9 cellular contexts compared by ENCODE assay signal in genomic region chr14:93892923-93893549, GRCh38. TPM values are rescaled to one million over a fixed set of nuclear protein-coding genes. Genes with fewer than 3 reads are reported as not detected.
DNase-seq lines count a peak whose midpoint lies in the region; ATAC-seq and TF ChIP-seq lines count a peak whose summit lies in the region.
"Had no signal": no experiment of that assay in that cellular context is flagged by ENCODE, and none has a peak within 500 bp of the region (broad histone marks: within the 10 kb centered on the region; RNA-seq: fewer than 3 reads in every experiment).

No MANE protein-coding gene starts in this region.

- no peaks in the 10 kb centered on the region for H3K36me3 ChIP-seq in CD8-positive, alpha-beta memory T cell (ENCODE audit: insufficient read depth, low read length)
- no peaks in the 10 kb centered on the region for H3K36me3 ChIP-seq in OCI-LY3 (replicated peaks; ENCODE audit: low read depth, low read length)
- H3K36me3 ChIP-seq in neuronal stem cell (replicated peaks in 1 of 2; ENCODE audit: control insufficient read depth in 2 of 2, insufficient read depth in 2 of 2, low read length in 2 of 2): no peaks in the 10 kb centered on the region
- H3K36me3 ChIP-seq in stomach: no peaks in the 10 kb centered on the region

- H3K4ac ChIP-seq in neuronal stem cell (ENCODE audit: low read length): no peak overlapping the region

- no peak overlapping the region for H3K4me3 Mint-ChIP-seq in CD8-positive, alpha-beta memory T cell
- H3K4me3 Mint-ChIP-seq in activated T-cell treated with anti-CD3 and anti-CD28 coated beads, Interleukin-2, amount 50 U/mL, for 72 hours: no peak overlapping the region

- no peak overlapping the region for H2BK15ac ChIP-seq in neuronal stem cell (ENCODE audit: low read length)

- no peak overlapping the region for H2BK120ac ChIP-seq in neuronal stem cell (ENCODE audit: low read depth, low read length)

- no peak for TF ChIP-seq POLR2A in stomach (IDR thresholded peaks at IDR 0.05)

- no peak overlapping the region for H3K27ac Mint-ChIP-seq in CD8-positive, alpha-beta memory T cell
- H3K27ac Mint-ChIP-seq in activated T-cell treated with anti-CD3 and anti-CD28 coated beads, Interleukin-2, amount 50 U/mL, for 72 hours: no peak overlapping the region

- no peaks in the 10 kb centered on the region for H3K9me3 Mint-ChIP-seq in CD8-positive, alpha-beta memory T cell
- H3K9me3 Mint-ChIP-seq in activated T-cell treated with anti-CD3 and anti-CD28 coated beads, Interleukin-2, amount 50 U/mL, for 72 hours: no peaks in the 10 kb centered on the region

- H3K27me3 ChIP-seq in CD8-positive, alpha-beta memory T cell (ENCODE audit: insufficient read depth, low read length, poor library complexity, severe bottlenecking): no peaks in the 10 kb centered on the region
- H3K27me3 ChIP-seq in OCI-LY3 (ENCODE audit: low read depth, low read length) (peaks cover 3% of the 10 kb centered on the region; the same call in 1 of the 2 replicates), neuronal stem cell (ENCODE audit: control insufficient read depth in 3 of 3, insufficient read depth in 3 of 3, low read depth in 1 of 3, low read length in 3 of 3) (peaks cover 0 to 31% (median 0%) of the 10 kb centered on the region in 3 experiments), stomach (peaks cover 0 to 26% (median 0%) of the 10 kb centered on the region in 3 donors)

- no CpG with 5 or more reads among the region's 13 CpGs for WGBS in neuronal stem cell (ENCODE audit: extremely low coverage in 2 of 2, insufficient read length in 2 of 2, insufficient replicate concordance in 1 of 2), 2 donors
- 30 to 36% (median 32%) methylated on average over 11 to 13 of the region's 13 CpGs for WGBS in stomach, 5 donors

- H4K8ac ChIP-seq in neuronal stem cell (ENCODE audit: low read depth, low read length): no peak overlapping the region

- H3K18ac ChIP-seq in neuronal stem cell (ENCODE audit: low read length): peak overlapping the region; percentile 32

- no peak overlapping the region for H2AK5ac ChIP-seq in neuronal stem cell (ENCODE audit: low read depth, low read length)

- H3K9me3 ChIP-seq in CD8-positive, alpha-beta memory T cell (ENCODE audit: low read length): no peaks in the 10 kb centered on the region
- H3K9me3 ChIP-seq in OCI-LY3 (ENCODE audit: insufficient read depth, low read length) (no peaks in the 10 kb centered on the region), neuronal stem cell (replicated peaks in 1 of 2; ENCODE audit: control insufficient read depth in 2 of 2, insufficient read depth in 1 of 2, low read depth in 1 of 2, low read length in 2 of 2) (no peaks in the 10 kb centered on the region), stomach (no peaks in the 10 kb centered on the region)

- H3K4me2 ChIP-seq in OCI-LY3 (ENCODE audit: low read length): no peak overlapping the region
- H3K4me2 ChIP-seq in neuronal stem cell (ENCODE audit: insufficient read depth, low read length, poor library complexity, severe bottlenecking): no peak overlapping the region

- H2BK12ac ChIP-seq in neuronal stem cell (ENCODE audit: low read length): no peak overlapping the region

- no peaks in the 10 kb centered on the region for H4K20me1 ChIP-seq in OCI-LY3 (ENCODE audit: insufficient read depth, low read length)

- CTCF ChIA-PET in CD8-positive, alpha-beta memory T cell (lab: Charles Lee): interaction anchor here (1.8 to 1.9 kb wide), 2 partner anchors 9 to 14 kb away, joined by 4 to 5 read pairs; no protein-coding TSS in a partner anchor

- H3K9ac ChIP-seq in OCI-LY3 (ENCODE audit: low read length): no peak overlapping the region
- no peak overlapping the region for H3K9ac ChIP-seq in neuronal stem cell (ENCODE audit: low read depth, low read length, poor library complexity)

- no peaks in the 10 kb centered on the region for H3K79me2 ChIP-seq in OCI-LY3 (ENCODE audit: low read length)

- no peaks in the 10 kb centered on the region for H3K4me1 ChIP-seq in CD8-positive, alpha-beta memory T cell (ENCODE audit: insufficient read depth, low read length)
- H3K4me1 ChIP-seq in OCI-LY3 (ENCODE audit: low read length): no peaks in the 10 kb centered on the region
- peaks cover 10 to 18% of the 10 kb centered on the region in 2 donors for H3K4me1 ChIP-seq in neuronal stem cell (ENCODE audit: control insufficient read depth in 2 of 2, insufficient read depth in 1 of 2, low read depth in 1 of 2, low read length in 2 of 2)
- H3K4me1 ChIP-seq in stomach: peaks cover 0 to 26% (median 10%) of the 10 kb centered on the region in 4 donors

- no peak overlapping the region for H3K4me3 ChIP-seq in CD8-positive, alpha-beta memory T cell (ENCODE audit: low read length)
- no peak overlapping the region for H3K4me3 ChIP-seq in OCI-LY3 (ENCODE audit: low read length)
- no peak overlapping the region for H3K4me3 ChIP-seq in fibroblast of pulmonary artery (replicated peaks; ENCODE audit: low read depth, low read length)
- no peak overlapping the region for H3K4me3 ChIP-seq in neuronal stem cell (ENCODE audit: low read length in 2 of 2)
- H3K4me3 ChIP-seq in stomach: no peak overlapping the region

- no peaks in the 10 kb centered on the region for H3K36me3 Mint-ChIP-seq in CD8-positive, alpha-beta memory T cell
- H3K36me3 Mint-ChIP-seq in activated T-cell treated with anti-CD3 and anti-CD28 coated beads, Interleukin-2, amount 50 U/mL, for 72 hours (ENCODE audit: insufficient read depth in 2 of 2): no peaks in the 10 kb centered on the region

- no peak overlapping the region for H2BK5ac ChIP-seq in neuronal stem cell (ENCODE audit: low read length)

- H3K14ac ChIP-seq in neuronal stem cell (ENCODE audit: low read length): no peak overlapping the region

- DNase-seq in CD8-positive, alpha-beta memory T cell: peak; percentile 40 to 74 (median 53)
- peak; percentile 25 for DNase-seq in H4 (ENCODE audit: low spot score)
- peak; percentile 68 to 75 for DNase-seq in activated T-cell treated with anti-CD3 and anti-CD28 coated beads, Interleukin-2, amount 50 U/mL, for 72 hours
- peak; percentile 61 for DNase-seq in fibroblast of pulmonary artery (ENCODE audit: low read depth)
- peak; percentile 78 for DNase-seq in neuronal stem cell (ENCODE audit: low spot score)
- DNase-seq in stomach: peak; percentile 82

- no peak for TF ChIP-seq EP300 in stomach (IDR thresholded peaks at IDR 0.05)

- TF ChIP-seq CTCF in OCI-LY3 (IDR thresholded peaks at IDR 0.05; ENCODE audit: low read depth, low read length) (peak; percentile 94), fibroblast of pulmonary artery (IDR thresholded peaks at IDR 0.05; ENCODE audit: low read length, missing control alignments) (peak; percentile 99), stomach (IDR thresholded peaks at IDR 0.05) (peak in 6 of 7 experiments; percentile 85 to 100 (median 98))

- no peak overlapping the region for H3K23ac ChIP-seq in neuronal stem cell (ENCODE audit: low read depth, low read length, poor library complexity)

- H4K91ac ChIP-seq in neuronal stem cell (ENCODE audit: low read depth, low read length, poor library complexity): no peak overlapping the region

- no peak overlapping the region for H3K27ac ChIP-seq in CD8-positive, alpha-beta memory T cell (ENCODE audit: low read depth, low read length)
- H3K27ac ChIP-seq in OCI-LY3 (ENCODE audit: low read length) (no peak overlapping the region), neuronal stem cell (replicated peaks; ENCODE audit: low read length) (no peak overlapping the region), stomach (peak overlapping the region in 2 of 5 donors; percentile 41 to 79)

- no peaks in the 10 kb centered on the region for H3K79me1 ChIP-seq in neuronal stem cell (ENCODE audit: low read depth, low read length)

- no peaks in the 10 kb centered on the region for H3K4me1 Mint-ChIP-seq in CD8-positive, alpha-beta memory T cell
- H3K4me1 Mint-ChIP-seq in activated T-cell treated with anti-CD3 and anti-CD28 coated beads, Interleukin-2, amount 50 U/mL, for 72 hours (ENCODE audit: low read depth): no peaks in the 10 kb centered on the region

- peaks cover 17 to 40% of the 10 kb centered on the region in 2 donors for H3K27me3 Mint-ChIP-seq in CD8-positive, alpha-beta memory T cell
- H3K27me3 Mint-ChIP-seq in activated T-cell treated with anti-CD3 and anti-CD28 coated beads, Interleukin-2, amount 50 U/mL, for 72 hours (ENCODE audit: low read depth): peaks cover 12% of the 10 kb centered on the region

- H2AFZ ChIP-seq in OCI-LY3 (ENCODE audit: low read depth, low read length): no peak overlapping the region
- H2AFZ ChIP-seq in neuronal stem cell (ENCODE audit: low read length): peak overlapping the region; percentile 72

- POLR2A ChIA-PET in CD8-positive, alpha-beta memory T cell (lab: Charles Lee): no interaction called here

- intact Hi-C loops in stomach (cut with DNase I; ENCODE audit: low total_unique reads): loop anchor here (10.0 kb wide), 1 partner anchor 108 kb away; the partner anchor contains the start of gene PRIMA1

- ATAC-seq in activated T-cell treated with anti-CD3 and anti-CD28 coated beads, Interleukin-2, amount 50 U/mL, for 72 hours (replicated peaks in 1 of 2): peak; percentile 38 to 46
- no peak for ATAC-seq in HG02588 (IDR thresholded peaks at IDR 0.05; ENCODE audit: unreplicated experiment)

RNA-seq across cellular contexts. Expression of gene FAM181A, which starts 34.1 kb away (rescaled TPM):
- not detected for total RNA-seq in CD8-positive, alpha-beta memory T cell
- not detected for polyA plus RNA-seq in CD8-positive, alpha-beta memory T cell
- not detected in 2 replicates for total RNA-seq in H4 (2014; rRNA removed; shearing (Covaris generic))
- total RNA-seq in activated T-cell treated with anti-CD3 and anti-CD28 coated beads, Interleukin-2, amount 50 U/mL, for 72 hours: not detected
- polyA plus RNA-seq in neuronal stem cell (2013, experiment 1 of 2): 2.3 TPM
- polyA plus RNA-seq in neuronal stem cell (2013, experiment 2 of 2): 2.4 TPM
- total RNA-seq in stomach: not detected
- not detected for polyA plus RNA-seq in stomach
- total RNA-seq: T-helper 1 cell treated with Interleukin-12 subunit alpha and Interleukin-12 subunit beta and Interleukin-4 antibody, amounts not matched to agents 30 ng/mL and 1 ng/mL, for 36 hours had no signal

Comparison
In these comparisons a context has a peak if more than half of its experiments do, and no peak if none do; other contexts are left out.
1. DNase-seq: peak in every context shown above with its lines; median percentile 82 in stomach; 78 in neuronal stem cell; 72 in activated T-cell treated with anti-CD3 and anti-CD28 coated beads, Interleukin-2, amount 50 U/mL, for 72 hours; 61 in fibroblast of pulmonary artery; 53 in CD8-positive, alpha-beta memory T cell; 25 in H4.